ENCODE assay signal across 8 cellular contexts in genomic region chr9:41230418-41230817, GRCh38. TPM values are rescaled to one million over a fixed set of nuclear protein-coding genes. Genes with fewer than 3 reads are reported as not detected.
DNase-seq lines count a peak whose midpoint lies in the region; ATAC-seq, FAIRE-seq and TF ChIP-seq lines count a peak whose summit lies in the region.
"Not testable (repeated sequence)": the region's sequence is repeated elsewhere in the genome, so short reads cannot be mapped to it uniquely, and the experiment has no call there.

No MANE protein-coding gene starts in this region.

- H3K4me1 Mint-ChIP-seq in activated T-helper 17 cell treated with anti-CD3 and anti-CD28 coated beads, Interleukin-2, amount 50 U/mL, for 72 hours: not testable (repeated sequence)

- H3K27ac Mint-ChIP-seq in activated T-helper 17 cell treated with anti-CD3 and anti-CD28 coated beads, Interleukin-2, amount 50 U/mL, for 72 hours: not testable (repeated sequence)

- POLR2A ChIA-PET in PC-3 (lab: Charles Lee; ENCODE audit: unreplicated experiment): not testable (repeated sequence)

- not testable (repeated sequence) for H3K9ac ChIP-seq in PC-3 (ENCODE audit: low read length)

- TF ChIP-seq CTCF in PC-3 (conservative IDR thresholded peaks at IDR 0.05; ENCODE audit: low read depth, low read length); esophagus muscularis mucosa (IDR thresholded peaks at IDR 0.05); osteoblast (IDR thresholded peaks at IDR 0.05; ENCODE audit: extremely low read depth, low read depth, low read length): not testable (repeated sequence)

- not testable (repeated sequence) for BruUV-seq in PC-3 (replicated peaks; lab: Mats Ljungman, UMichigan)

- TF ChIP-seq POLR2A in esophagus muscularis mucosa (IDR thresholded peaks at IDR 0.05; ENCODE audit: low read depth): not testable (repeated sequence)

- H3K4me3 Mint-ChIP-seq in activated T-helper 17 cell treated with anti-CD3 and anti-CD28 coated beads, Interleukin-2, amount 50 U/mL, for 72 hours: not testable (repeated sequence)

- H3K4me1 ChIP-seq in PC-3 (ENCODE audit: insufficient read depth, low read length); esophagus muscularis mucosa; osteoblast (ENCODE audit: insufficient read depth, low read length): not testable (repeated sequence)

- not testable (repeated sequence) for H3K9me3 ChIP-seq in PC-3 (ENCODE audit: low read length); esophagus muscularis mucosa; osteoblast (ENCODE audit: low read depth, low read length)

- not testable (repeated sequence) for H3F3A ChIP-seq in PC-3 (ENCODE audit: low read length, unreplicated experiment)

- H3K79me2 ChIP-seq in PC-3 (ENCODE audit: low read length); osteoblast (ENCODE audit: insufficient read depth, low read length): not testable (repeated sequence)

- H3K36me3 Mint-ChIP-seq in activated T-helper 17 cell treated with anti-CD3 and anti-CD28 coated beads, Interleukin-2, amount 50 U/mL, for 72 hours (ENCODE audit: low read depth): not testable (repeated sequence)

- H3K27me3 Mint-ChIP-seq in activated T-helper 17 cell treated with anti-CD3 and anti-CD28 coated beads, Interleukin-2, amount 50 U/mL, for 72 hours: not testable (repeated sequence)

- H3K4me2 ChIP-seq in PC-3 (ENCODE audit: low read length); osteoblast (ENCODE audit: insufficient read depth, low read length): not testable (repeated sequence)

- peaks cover 20% of the 10 kb centered on the region for H3K27me3 ChIP-seq in H7 (ENCODE audit: control insufficient read depth, insufficient read depth, low read length)
- not testable (repeated sequence) for H3K27me3 ChIP-seq in PC-3 (ENCODE audit: low read length); esophagus muscularis mucosa; osteoblast (ENCODE audit: insufficient read depth, low read length)

- H3K9me3 Mint-ChIP-seq in activated T-helper 17 cell treated with anti-CD3 and anti-CD28 coated beads, Interleukin-2, amount 50 U/mL, for 72 hours: not testable (repeated sequence)

- not testable (repeated sequence) for H3K4me3 ChIP-seq in H7 (ENCODE audit: insufficient read depth, low read depth, low read length); PC-3 (ENCODE audit: low read length); esophagus muscularis mucosa; osteoblast (ENCODE audit: insufficient read depth, low read length)

- 64% methylated on average over 3 of the region's 3 CpGs for WGBS in esophagus muscularis mucosa

- not testable (repeated sequence) for H3K27ac ChIP-seq in PC-3 (ENCODE audit: low read length); esophagus muscularis mucosa (replicated peaks in 1 of 4); osteoblast (ENCODE audit: low read depth, low read length)

- not testable (repeated sequence) for H3K36me3 ChIP-seq in H7 (replicated peaks; ENCODE audit: control insufficient read depth, insufficient read depth, low read length); PC-3 (ENCODE audit: low read depth, low read length); esophagus muscularis mucosa; osteoblast (ENCODE audit: insufficient read depth, low read length)

- H2AFZ ChIP-seq in PC-3 (ENCODE audit: low read length); osteoblast (ENCODE audit: low read length): not testable (repeated sequence)

- ATAC-seq in PC-3: peak; percentile 31; the same call in 1 of the 2 replicates
- ATAC-seq in activated T-helper 17 cell treated with anti-CD3 and anti-CD28 coated beads, Interleukin-2, amount 50 U/mL, for 72 hours (replicated peaks): peak; percentile 3

- FAIRE-seq in urothelium cell line (lab: Jason Lieb, UNC): not testable (repeated sequence)

- CTCF ChIA-PET in PC-3 (lab: Charles Lee): not testable (repeated sequence)

- intact Hi-C loops in PC-3 (cut with micrococcal nuclease); esophagus muscularis mucosa (cut with DNase I): not testable (repeated sequence)

- H4K20me1 ChIP-seq in PC-3 (ENCODE audit: low read length); osteoblast (ENCODE audit: insufficient read depth, low read length): not testable (repeated sequence)

- not testable (repeated sequence) for TF ChIP-seq EP300 in esophagus muscularis mucosa (IDR thresholded peaks at IDR 0.05)

- not testable (repeated sequence) for H3K9me2 ChIP-seq in PC-3 (replicated peaks; ENCODE audit: low read length)

- peak; percentile 51 for DNase-seq in D341Med (ENCODE audit: low spot score)
- DNase-seq in H7: peak; percentile 18
- peak; percentile 2 for DNase-seq in PC-3
- DNase-seq in esophagus muscularis mucosa (ENCODE audit: extremely low spot score): peak; percentile 92
- peak; percentile 10 for DNase-seq in iPS-NIHi7 (ENCODE audit: extremely low spot score)
- DNase-seq in osteoblast (ENCODE audit: insufficient read length, low spot score, missing footprints): peak; percentile 29
- DNase-seq in urothelium cell line (ENCODE audit: low spot score): peak; percentile 15

RNA-seq across cellular contexts. Expression of gene ZNG1F, which starts 41.3 kb away (rescaled TPM):
- total RNA-seq in H7 (2014; rRNA removed; shearing (Covaris generic)): 3.1 and 10.1 TPM in 2 replicates
- 5.7 and 6.9 TPM in 2 replicates for total RNA-seq in PC-3 (2014; rRNA removed)
- total RNA-seq in activated T-helper 17 cell treated with anti-CD3 and anti-CD28 coated beads, Interleukin-2, amount 50 U/mL, for 72 hours: 10 to 100 TPM; 12.2 to 13.0 TPM
- 10 to 100 TPM in 1 of 4 donors, 1 to 10 TPM in 3; 3.8 to 10.8 (median 5.9) TPM for total RNA-seq in esophagus muscularis mucosa
- total RNA-seq in osteoblast: 5.9 and 7.2 TPM in 2 replicates

Comparison
In these comparisons a context has a peak if more than half of its experiments do, and no peak if none do; other contexts are left out.
1. DNase-seq: peak in every context shown above with its lines; median percentile 92 in esophagus muscularis mucosa; 51 in D341Med; 29 in osteoblast; 18 in H7; 15 in urothelium cell line; 10 in iPS-NIHi7; 2 in PC-3.